In the genomic region with DNA sequence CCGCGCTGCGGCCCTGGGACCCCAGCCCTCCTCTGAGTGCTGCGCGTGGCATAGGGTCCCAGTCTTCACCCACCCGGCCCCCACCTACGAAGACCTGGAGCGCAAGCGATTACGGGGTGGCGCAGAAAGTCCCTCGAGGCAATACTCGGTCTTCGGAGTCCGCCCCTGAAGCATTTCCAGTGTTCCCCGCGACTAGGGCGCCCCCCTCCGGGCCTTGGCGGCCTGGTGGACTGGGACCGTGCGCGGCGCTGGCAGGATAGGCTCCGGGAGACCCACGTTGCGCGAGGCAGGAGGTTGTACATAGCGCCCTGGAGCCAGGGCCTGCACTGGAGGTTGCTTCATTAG, we compare ENCODE assay signal across 1 cellular context.
TF ChIP-seq lines count a peak whose summit lies in the region.

No MANE protein-coding gene starts in this region.

TF ChIP-seq in H1, 55 proteins besides CTCF, POLR2A, EP300 and RAD21:
- TF ChIP-seq TAF7 (optimal IDR thresholded peaks at IDR 0.05; ENCODE audit: borderline replicate concordance, low read depth, low read length), result no peak
- no peak for TF ChIP-seq EZH2 (IDR thresholded peaks at IDR 0.05; ENCODE audit: low read depth, low read length, severe bottlenecking)
- TF ChIP-seq MAX (IDR thresholded peaks at IDR 0.05), result 0 out of 2 replicates have a peak, but pooled peaks have one; percentile 1
- peak in 1 of 2 experiments; percentile 65; a peak in 1 of 4 replicates for TF ChIP-seq HDAC2 (IDR thresholded peaks at IDR 0.05; ENCODE audit: borderline replicate concordance in 1 of 2, low read depth in 2 of 2, low read length in 2 of 2)
- TF ChIP-seq KDM4A (IDR thresholded peaks at IDR 0.05; ENCODE audit: low read depth, low read length, severe bottlenecking), result peak; percentile 19
- peak; percentile 74 for TF ChIP-seq BACH1 (IDR thresholded peaks at IDR 0.05; ENCODE audit: low read length)
- peak; percentile 65 for TF ChIP-seq ASH2L (IDR thresholded peaks at IDR 0.05; ENCODE audit: low read length)
- no peak for TF ChIP-seq TCF12 (IDR thresholded peaks at IDR 0.05; ENCODE audit: low read depth, low read length)
- no peak for TF ChIP-seq CEBPB (IDR thresholded peaks at IDR 0.05; ENCODE audit: low read depth, low read length)
- peak; percentile 30; the same call in 1 of the 2 replicates for TF ChIP-seq GABPA (IDR thresholded peaks at IDR 0.05; ENCODE audit: borderline replicate concordance, insufficient read depth, low read length)
- peak; percentile 39; the same call in 1 of the 2 replicates for TF ChIP-seq E2F6 (IDR thresholded peaks at IDR 0.05)
